Comparison of ENCODE assay signal across 8 cellular contexts in the genomic region with DNA sequence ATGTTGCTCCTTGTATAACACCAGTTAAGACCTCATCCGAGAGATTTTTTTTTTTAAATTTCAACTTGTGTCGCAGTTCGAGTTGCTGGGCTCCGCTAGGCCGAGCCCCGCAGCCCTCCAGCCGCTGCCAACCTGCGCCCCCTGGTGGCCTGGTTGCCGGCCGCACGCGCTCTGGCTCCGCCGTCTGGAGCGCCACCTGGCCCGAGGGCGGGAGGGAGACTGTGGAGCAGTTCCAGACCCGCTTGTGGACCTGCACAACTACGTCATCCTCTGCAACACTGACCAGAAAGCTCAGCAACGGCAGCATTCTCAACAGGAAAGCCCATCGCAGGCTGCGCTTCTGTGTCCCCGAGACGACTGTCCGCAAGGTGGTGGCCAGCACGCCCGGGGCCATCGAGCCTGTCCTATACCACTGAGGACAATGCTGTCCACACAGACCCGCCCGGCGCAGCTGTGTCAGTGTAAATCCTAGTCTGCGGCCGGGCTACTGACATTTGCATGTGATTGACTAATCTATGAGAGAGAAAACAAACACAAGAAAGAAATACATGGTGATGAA. TPM values are rescaled to one million over a fixed set of nuclear protein-coding genes. Genes with fewer than 3 reads are reported as not detected.
A peak's percentile ranks its signal among the peaks of the same experiment; 100 is the strongest.
DNase-seq lines count a peak whose midpoint lies in the region; ATAC-seq and TF ChIP-seq lines count a peak whose summit lies in the region.

No MANE protein-coding gene starts in this region.

- H3K27ac ChIP-seq in right lobe of liver: no peak overlapping the region

- DNase-seq in AG20443 (ENCODE audit: low spot score) (peak; percentile 94), NCI-H526 (lab: John Stamatoyannopoulos, UW) (peak; percentile 88 to 94), dermis blood vessel endothelial cell (peak; percentile 88), right lobe of liver (peak; percentile 89 to 90 (median 90))
- DNase-seq in activated CD4-positive, alpha-beta T cell treated with anti-CD3 and anti-CD28 coated beads, Interleukin-2, amount 50 U/mL, for 48 hours: peak; percentile 90 to 91
- peak; percentile 75 to 90 for DNase-seq in stimulated activated CD4-positive, alpha-beta T cell treated with anti-CD3 and anti-CD28 coated beads, Interleukin-4, amount 100 ng/mL, for 4 hours

- H3K9me3 ChIP-seq in right lobe of liver: no peaks in the 10 kb centered on the region

- TF ChIP-seq POLR2A in right lobe of liver (IDR thresholded peaks at IDR 0.05): no peak

- H3K36me3 ChIP-seq in right lobe of liver: no peaks in the 10 kb centered on the region

- ATAC-seq in GM19035 (IDR thresholded peaks at IDR 0.05; ENCODE audit: unreplicated experiment) (peak; percentile 98), HG03342 (IDR thresholded peaks at IDR 0.05; ENCODE audit: unreplicated experiment) (peak; percentile 99), right lobe of liver (peak; percentile 100)

- TF ChIP-seq CTCF in right lobe of liver (IDR thresholded peaks at IDR 0.05): peak; percentile 94 to 100 (median 100)

- WGBS in right lobe of liver (ENCODE audit: insufficient coverage, low coverage, low lambda C conversion rate, missing lambda C conversion rate): 5% methylated on average over 30 of the region's 33 CpGs

- H3K4me3 ChIP-seq in right lobe of liver: peak overlapping the region; percentile 10 to 42 (median 38)

- intact Hi-C loops in right lobe of liver (cut with DNase I): loop anchor here in 1 of 2 donors (10.0 kb wide), 1 partner anchor 120 kb away; no protein-coding TSS in a partner anchor

- no peaks in the 10 kb centered on the region for H3K27me3 ChIP-seq in right lobe of liver

- peaks cover 0 to 4% (median 0%) of the 10 kb centered on the region in 4 donors for H3K4me1 ChIP-seq in right lobe of liver

RNA-seq across cellular contexts. Expression of gene ARL9, which starts 39.1 kb away (rescaled TPM):
- total RNA-seq in dermis blood vessel endothelial cell: not detected in 2 replicates
- under 1 TPM in 1 of 6 experiments, not detected in 5; 0.19 TPM for total RNA-seq in right lobe of liver
